24 cellular contexts compared by ENCODE assay signal in genomic region chr2:195891081-195891480, GRCh38.
"Had no signal": no experiment of that assay in that cellular context is flagged by ENCODE, and none has a peak within 500 bp of the region (broad histone marks: within the 10 kb centered on the region; RNA-seq: fewer than 3 reads in every experiment).

No MANE protein-coding gene starts in this region.

- H3K27ac ChIP-seq: KMS-11, PC-9, RWPE1, SJCRH30, SK-N-MC had no signal

- DNase-seq: Karpas-422, KBM-7, MM.1S, MV-4-11, NCI-H1105, NCI-H1417 treated with DMSO at 0.1 percent for 48 hours, NCI-H1436 treated with DMSO at 0.1 percent for 48 hours, NCI-H1694 treated with DMSO at 0.1 percent for 48 hours, NCI-H2029, NCI-H2081, NCI-H2171 treated with DMSO at 0.1 percent for 48 hours, NCI-H345, NCI-H446, NCI-H526, NCI-H69, NCI-H748 treated with DMSO at 0.1 percent for 48 hours, NCI-H82, PC-9, SHP77, SIG-M5, SJCRH30 had no signal
